Comparison of ENCODE assay signal across 22 cellular contexts in the genomic region with DNA sequence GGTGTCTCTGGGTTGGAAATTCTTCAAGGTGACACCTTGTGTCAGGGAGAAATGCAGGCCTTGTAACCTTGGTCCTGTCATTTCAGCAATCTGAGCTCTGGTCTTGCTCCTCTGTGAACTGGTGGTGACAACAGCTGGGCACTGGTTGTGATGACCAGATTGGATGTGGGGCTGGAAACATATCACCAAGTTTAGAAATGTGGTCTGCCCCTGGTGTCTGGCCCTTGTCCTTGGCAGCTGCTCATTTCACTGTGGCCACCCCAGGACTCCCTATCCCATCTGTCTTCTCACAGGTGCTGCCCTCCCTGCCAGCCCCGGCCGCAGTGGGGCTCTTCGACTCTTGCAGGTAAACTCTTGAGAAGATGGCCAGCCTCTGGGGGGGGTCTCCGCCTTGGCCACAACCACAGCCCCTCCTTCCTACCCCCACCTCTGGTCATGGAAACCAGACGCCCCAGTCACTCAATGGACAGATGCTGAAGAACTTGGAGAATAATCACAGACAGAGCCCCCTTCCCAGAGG. TPM values are rescaled to one million over a fixed set of nuclear protein-coding genes. Genes with fewer than 3 reads are reported as not detected.
DNase-seq lines count a peak whose midpoint lies in the region; ATAC-seq and TF ChIP-seq lines count a peak whose summit lies in the region.
"Had no signal": no experiment of that assay in that cellular context is flagged by ENCODE, and none has a peak within 500 bp of the region (broad histone marks: within the 10 kb centered on the region; RNA-seq: fewer than 3 reads in every experiment).

No MANE protein-coding gene starts in this region.

- TF ChIP-seq CTCF in endodermal cell (conservative IDR thresholded peaks at IDR 0.05) = no peak

- no peak overlapping the region for H3K9ac ChIP-seq in endodermal cell (ENCODE audit: extremely low read depth, low read length, poor library complexity, severe bottlenecking)
- H3K9ac ChIP-seq: BLaER1, GM23248 had no signal

- no peak overlapping the region for H3K27ac ChIP-seq in endodermal cell (ENCODE audit: low read depth, low read length)
- H3K27ac ChIP-seq: BLaER1, GM23248 had no signal

- H3K27me3 Mint-ChIP-seq in stimulated activated naive CD8-positive, alpha-beta T cell treated with anti-CD3 and anti-CD28 coated beads, Interleukin-15, amount 100 ng/mL, for 72 hours = peaks cover 80% of the 10 kb centered on the region
- H3K27me3 Mint-ChIP-seq in endodermal cell (ENCODE audit: insufficient read depth) = peaks cover 65% of the 10 kb centered on the region

- H3K4me3 ChIP-seq in endodermal cell (ENCODE audit: low read length) = no peak overlapping the region
- H3K4me3 ChIP-seq: BLaER1, GM12878, GM23248 had no signal

- no peaks in the 10 kb centered on the region for H3K4me1 Mint-ChIP-seq in stimulated activated naive CD8-positive, alpha-beta T cell treated with anti-CD3 and anti-CD28 coated beads, Interleukin-15, amount 100 ng/mL, for 72 hours
- H3K4me1 Mint-ChIP-seq in endodermal cell = peaks cover 9% of the 10 kb centered on the region
- no peaks in the 10 kb centered on the region for H3K4me1 Mint-ChIP-seq in stimulated activated effector memory CD8-positive, alpha-beta T cell treated with anti-CD3 and anti-CD28 coated beads, Interleukin-12 subunit alpha, Interleukin-12 subunit beta, amount 100 ng/mL, for 72 hours
- H3K4me1 Mint-ChIP-seq: CD14-positive monocyte; CD4-positive, alpha-beta memory T cell; IgD-negative memory B cell had no signal

- 90 to 100% methylated on average over 2 to 5 of the region's 5 CpGs for WGBS in endodermal cell (ENCODE audit: insufficient coverage in 1 of 2, insufficient read length in 1 of 2), 2 experiments

- H3K27me3 ChIP-seq in endodermal cell (ENCODE audit: control insufficient read depth, insufficient read depth, low read length, poor library complexity, severe bottlenecking) = peaks cover 39% of the 10 kb centered on the region
- H3K27me3 ChIP-seq: BLaER1 had no signal

- H3K9me3 Mint-ChIP-seq in stimulated activated naive CD8-positive, alpha-beta T cell treated with anti-CD3 and anti-CD28 coated beads, Interleukin-15, amount 100 ng/mL, for 72 hours = no peaks in the 10 kb centered on the region
- no peaks in the 10 kb centered on the region for H3K9me3 Mint-ChIP-seq in endodermal cell
- H3K9me3 Mint-ChIP-seq in stimulated activated effector memory CD8-positive, alpha-beta T cell treated with anti-CD3 and anti-CD28 coated beads, Interleukin-12 subunit alpha, Interleukin-12 subunit beta, amount 100 ng/mL, for 72 hours = no peaks in the 10 kb centered on the region
- H3K9me3 Mint-ChIP-seq: CD14-positive monocyte, IgD-negative memory B cell had no signal

- no peaks in the 10 kb centered on the region for H3K36me3 ChIP-seq in endodermal cell (ENCODE audit: control insufficient read depth, insufficient read depth, low read length)
- H3K36me3 ChIP-seq: BLaER1 had no signal

- ATAC-seq in stimulated activated naive CD8-positive, alpha-beta T cell treated with anti-CD3 and anti-CD28 coated beads, Interleukin-15, amount 100 ng/mL, for 72 hours = peak; percentile 11
- no peak for ATAC-seq in stimulated activated naive CD8-positive, alpha-beta T cell treated with anti-CD3 and anti-CD28 coated beads, Interleukin-15, Interleukin-2, amounts not matched to agents 100 U/mL and 50 U/mL, for 24 hours
- ATAC-seq in stimulated activated effector memory CD8-positive, alpha-beta T cell treated with anti-CD3 and anti-CD28 coated beads, Interleukin-12 subunit alpha, Interleukin-12 subunit beta, amount 100 ng/mL, for 72 hours = no peak
- no peak for ATAC-seq in GM18907 (IDR thresholded peaks at IDR 0.05; ENCODE audit: unreplicated experiment)
- ATAC-seq: GM12878, HepG2 had no signal

- H3K9me3 ChIP-seq in endodermal cell (ENCODE audit: control insufficient read depth, low read length) = no peaks in the 10 kb centered on the region
- H3K9me3 ChIP-seq: BLaER1 had no signal

- H3K4me1 ChIP-seq in endodermal cell (ENCODE audit: control insufficient read depth, insufficient read depth, low read length) = no peaks in the 10 kb centered on the region

- H3K4me3 Mint-ChIP-seq in stimulated activated naive CD8-positive, alpha-beta T cell treated with anti-CD3 and anti-CD28 coated beads, Interleukin-15, amount 100 ng/mL, for 72 hours = no peak overlapping the region
- H3K4me3 Mint-ChIP-seq in endodermal cell = no peak overlapping the region
- no peak overlapping the region for H3K4me3 Mint-ChIP-seq in stimulated activated effector memory CD8-positive, alpha-beta T cell treated with anti-CD3 and anti-CD28 coated beads, Interleukin-12 subunit alpha, Interleukin-12 subunit beta, amount 100 ng/mL, for 72 hours
- H3K4me3 Mint-ChIP-seq: CD14-positive monocyte; CD4-positive, alpha-beta memory T cell; IgD-negative memory B cell had no signal

- no peak for DNase-seq in stimulated activated naive CD8-positive, alpha-beta T cell treated with anti-CD3 and anti-CD28 coated beads, Interleukin-15, amount 100 ng/mL, for 72 hours
- DNase-seq in stimulated activated naive CD8-positive, alpha-beta T cell treated with anti-CD3 and anti-CD28 coated beads, Interleukin-15, Interleukin-2, amounts not matched to agents 100 U/mL and 50 U/mL, for 24 hours = no peak
- DNase-seq in endodermal cell (peak; percentile 26), putamen (ENCODE audit: low spot score) (no peak)
- DNase-seq in stimulated activated effector memory CD8-positive, alpha-beta T cell treated with anti-CD3 and anti-CD28 coated beads, Interleukin-12 subunit alpha, Interleukin-12 subunit beta, amount 100 ng/mL, for 72 hours (ENCODE audit: low spot score in 2 of 2) = no peak
- no peak for DNase-seq in central memory CD4-positive, alpha-beta T cell
- DNase-seq: 8988T; CD4-positive, alpha-beta memory T cell; DMS53; DND-41; EL; GM23248; HCEC 1CT had no signal

- no peak overlapping the region for H3K27ac Mint-ChIP-seq in stimulated activated naive CD8-positive, alpha-beta T cell treated with anti-CD3 and anti-CD28 coated beads, Interleukin-15, amount 100 ng/mL, for 72 hours
- no peak overlapping the region for H3K27ac Mint-ChIP-seq in endodermal cell
- peak overlapping the region; percentile 2 for H3K27ac Mint-ChIP-seq in stimulated activated effector memory CD8-positive, alpha-beta T cell treated with anti-CD3 and anti-CD28 coated beads, Interleukin-12 subunit alpha, Interleukin-12 subunit beta, amount 100 ng/mL, for 72 hours
- H3K27ac Mint-ChIP-seq: CD4-positive, alpha-beta memory T cell; IgD-negative memory B cell had no signal

- H3K36me3 Mint-ChIP-seq in endodermal cell (ENCODE audit: low read depth) = no peaks in the 10 kb centered on the region
- no peaks in the 10 kb centered on the region for H3K36me3 Mint-ChIP-seq in stimulated activated effector memory CD8-positive, alpha-beta T cell treated with anti-CD3 and anti-CD28 coated beads, Interleukin-12 subunit alpha, Interleukin-12 subunit beta, amount 100 ng/mL, for 72 hours
- H3K36me3 Mint-ChIP-seq: CD14-positive monocyte; CD4-positive, alpha-beta memory T cell; IgD-negative memory B cell had no signal

RNA-seq across cellular contexts. Expression of a gene that starts 20.7 kb away (rescaled TPM):
- 1 to 10 TPM; 1.9 to 5.7 TPM for total RNA-seq in endodermal cell
- polyA plus RNA-seq in endodermal cell (2013, experiment 1 of 2) = 0.71 TPM
- 0.62 TPM for polyA plus RNA-seq in endodermal cell (2013, experiment 2 of 2)
- total RNA-seq: CD4-positive, alpha-beta memory T cell; G401; GM23248; HepG2 had no signal
- polyA plus RNA-seq: AG04450; CD14-positive monocyte; CD4-positive, alpha-beta memory T cell; GM23248; HepG2; IgD-negative memory B cell had no signal

RNA-seq across cellular contexts. Expression of a gene that starts 47.0 kb away (rescaled TPM):
- not detected for total RNA-seq in endodermal cell
- polyA plus RNA-seq in endodermal cell (2013, experiment 1 of 2) = 1.8 TPM
- polyA plus RNA-seq in endodermal cell (2013, experiment 2 of 2) = 1.4 TPM
- total RNA-seq: A673; CD4-positive, alpha-beta memory T cell; G401; GM12878; GM23248; HepG2 had no signal
- polyA plus RNA-seq: AG04450; CD14-positive monocyte; CD4-positive, alpha-beta memory T cell; GM12878; HepG2; IgD-negative memory B cell had no signal
